In the genomic region with DNA sequence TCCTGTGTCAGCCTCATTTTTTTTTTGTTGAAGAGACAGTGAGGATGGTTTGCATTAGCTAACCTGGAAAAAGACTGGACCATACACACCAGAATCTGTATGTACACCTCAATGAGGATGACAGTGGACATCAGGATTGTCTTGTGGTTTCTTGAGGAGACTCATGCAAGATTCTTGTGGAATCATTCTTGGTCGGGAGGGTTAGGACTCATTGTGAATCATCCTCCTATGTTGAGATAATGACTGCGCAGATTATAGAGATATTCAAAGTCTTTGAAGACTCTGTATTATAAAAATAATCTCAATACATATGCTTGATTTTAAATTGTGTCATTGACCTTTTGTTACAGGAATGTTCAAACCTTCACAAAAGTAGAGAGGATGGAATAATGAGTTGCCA, we compare ENCODE assay signal across 16 cellular contexts. TPM values are rescaled to one million over a fixed set of nuclear protein-coding genes. Genes with fewer than 3 reads are reported as not detected.
DNase-seq lines count a peak whose midpoint lies in the region; ATAC-seq and TF ChIP-seq lines count a peak whose summit lies in the region.
"Had no signal": no experiment of that assay in that cellular context is flagged by ENCODE, and none has a peak within 500 bp of the region (broad histone marks: within the 10 kb centered on the region; RNA-seq: fewer than 3 reads in every experiment).

No MANE protein-coding gene starts in this region.

- no peak overlapping the region for H2AFZ ChIP-seq in fibroblast of lung (ENCODE audit: low read length)

- H3K79me2 ChIP-seq in fibroblast of lung (ENCODE audit: control insufficient read depth, insufficient read depth, low read length): no peaks in the 10 kb centered on the region

- H3K4me3 ChIP-seq in RWPE2 (ENCODE audit: severe bottlenecking): no peak overlapping the region
- H3K4me3 ChIP-seq in fibroblast of lung (replicated peaks in 1 of 4; ENCODE audit: control extremely low read depth in 1 of 4, insufficient read depth in 1 of 4, low read depth in 3 of 4, low read length in 4 of 4): no peak overlapping the region
- H3K4me3 ChIP-seq: gastrocnemius medialis, left lung, spleen had no signal

- H3K4me2 ChIP-seq in fibroblast of lung (ENCODE audit: extremely low read depth, insufficient read depth, low read length): no peak overlapping the region

- H3K4me1 ChIP-seq in RWPE2 (ENCODE audit: insufficient read depth, poor library complexity, severe bottlenecking): peaks cover 11% of the 10 kb centered on the region
- no peaks in the 10 kb centered on the region for H3K4me1 ChIP-seq in fibroblast of lung (ENCODE audit: control insufficient read depth, extremely low read depth, insufficient read depth, low read length)
- H3K4me1 ChIP-seq: gastrocnemius medialis, left lung, spleen had no signal

- H3K9ac ChIP-seq in fibroblast of lung (ENCODE audit: insufficient read depth, low read length): no peak overlapping the region

- no peaks in the 10 kb centered on the region for H4K20me1 ChIP-seq in fibroblast of lung (ENCODE audit: control insufficient read depth, extremely low read depth, insufficient read depth, low read length)

- H3K27me3 ChIP-seq in RWPE2 (ENCODE audit: insufficient read depth, poor library complexity, severe bottlenecking) (no peaks in the 10 kb centered on the region), fibroblast of lung (ENCODE audit: control insufficient read depth, insufficient read depth, low read length) (no peaks in the 10 kb centered on the region)
- H3K27me3 ChIP-seq: gastrocnemius medialis, left lung, spleen had no signal

- H3K27ac ChIP-seq in RWPE2 (ENCODE audit: poor library complexity, severe bottlenecking): peak overlapping the region; percentile 39
- peak overlapping the region; percentile 27 for H3K27ac ChIP-seq in fibroblast of lung (ENCODE audit: insufficient read depth, low read length)
- H3K27ac ChIP-seq: gastrocnemius medialis, left lung, spleen had no signal

- peak; percentile 99 for ATAC-seq in RWPE2 (ENCODE audit: low read depth)
- ATAC-seq in HG02885 (IDR thresholded peaks at IDR 0.05; ENCODE audit: poor library complexity, unreplicated experiment): no peak
- no peak for ATAC-seq in HG03432 (IDR thresholded peaks at IDR 0.05; ENCODE audit: unreplicated experiment)
- ATAC-seq: gastrocnemius medialis, left lung had no signal

- H3K27ac Mint-ChIP-seq in immature natural killer cell: peak overlapping the region in 1 of 6 donors; percentile 82
- H3K27ac Mint-ChIP-seq: IgD-negative memory B cell; T-helper 1 cell treated with Interleukin-12 subunit alpha and Interleukin-12 subunit beta and Interleukin-4 antibody, amounts not matched to agents 30 μg/mL and 1 μg/mL, for 36 hours had no signal

- H3K9me3 Mint-ChIP-seq in immature natural killer cell: no peaks in the 10 kb centered on the region
- H3K9me3 Mint-ChIP-seq: T-helper 1 cell treated with Interleukin-12 subunit alpha and Interleukin-12 subunit beta and Interleukin-4 antibody, amounts not matched to agents 30 μg/mL and 1 μg/mL, for 36 hours had no signal

- H3K4me3 Mint-ChIP-seq in immature natural killer cell: peak overlapping the region in 1 of 5 donors; percentile 46
- H3K4me3 Mint-ChIP-seq: IgD-negative memory B cell; neural crest cell; T-helper 1 cell treated with Interleukin-12 subunit alpha and Interleukin-12 subunit beta and Interleukin-4 antibody, amounts not matched to agents 30 μg/mL and 1 μg/mL, for 36 hours had no signal

- H3K4me1 Mint-ChIP-seq in immature natural killer cell: peaks cover 25 to 33% of the 10 kb centered on the region in 2 donors
- H3K4me1 Mint-ChIP-seq: IgD-negative memory B cell, neural crest cell had no signal

- TF ChIP-seq CTCF in RWPE2 (IDR thresholded peaks at IDR 0.05; ENCODE audit: poor library complexity, severe bottlenecking): no peak
- no peak for TF ChIP-seq CTCF in fibroblast of lung (conservative IDR thresholded peaks at IDR 0.05 in 1 of 2, IDR thresholded peaks at IDR 0.05 in 1 of 2; ENCODE audit: low read depth in 1 of 2, low read length in 2 of 2)

- H3K9me3 ChIP-seq in RWPE2 (ENCODE audit: severe bottlenecking) (no peaks in the 10 kb centered on the region), fibroblast of lung (ENCODE audit: control insufficient read depth, insufficient read depth, low read depth, low read length) (no peaks in the 10 kb centered on the region)
- H3K9me3 ChIP-seq: gastrocnemius medialis, left lung, spleen had no signal

- DNase-seq in HCEC 1CT: peak; percentile 95
- DNase-seq in RWPE2 (ENCODE audit: low spot score): no peak
- peak; percentile 70 to 98 for DNase-seq in fibroblast of lung (ENCODE audit: low read depth in 2 of 2)
- peak; percentile 86 for DNase-seq in stromal cell of bone marrow (ENCODE audit: low read depth)
- no peak for DNase-seq in immature natural killer cell
- DNase-seq: activated CD4-positive, alpha-beta T cell treated with anti-CD3 and anti-CD28 coated beads, Interleukin-2, amount 50 U/mL, for 4 hours; activated effector memory CD4-positive, alpha-beta T cell treated with anti-CD3 and anti-CD28 coated beads, Interleukin-2, amount 50 U/mL, for 16 hours; gastrocnemius medialis; left lung; NCI-H2029 treated with DMSO at 0.1 percent for 48 hours; spleen had no signal

- no peaks in the 10 kb centered on the region for H3K36me3 Mint-ChIP-seq in immature natural killer cell

- peaks cover 0 to 11% (median 2%) of the 10 kb centered on the region in 3 donors for H3K27me3 Mint-ChIP-seq in immature natural killer cell (ENCODE audit: low read depth in 3 of 3)

- H3K36me3 ChIP-seq in RWPE2 (ENCODE audit: low read depth) (no peaks in the 10 kb centered on the region), fibroblast of lung (ENCODE audit: control insufficient read depth, insufficient read depth, low read length) (no peaks in the 10 kb centered on the region)
- H3K36me3 ChIP-seq: gastrocnemius medialis, left lung, spleen had no signal

RNA-seq across cellular contexts. Expression of gene DOCK10, which starts 49.1 kb away (rescaled TPM):
- 11.8 and 26.3 TPM in 2 replicates for total RNA-seq in fibroblast of lung
- polyA plus RNA-seq in fibroblast of lung (20.8 and 36.3 TPM in 2 replicates), immature natural killer cell (10 to 100 TPM; 10.2 to 61.9 (median 22.9) TPM)
- polyA plus RNA-seq in fibroblast of lung (2012): 14.1 and 19.7 TPM in 2 replicates
- polyA minus RNA-seq in fibroblast of lung (ENCODE audit: low replicate concordance): 28.5 and 30.9 TPM in 2 replicates

Comparison
In these comparisons a context has a peak if more than half of its experiments do, and no peak if none do; other contexts are left out.
1. DNase-seq: peak in HCEC 1CT (single experiment), fibroblast of lung (2 of 2) and stromal cell of bone marrow (single experiment); none in RWPE2 (single experiment) and immature natural killer cell (0 of 3).